22 cellular contexts compared by ENCODE assay signal in the genomic region with DNA sequence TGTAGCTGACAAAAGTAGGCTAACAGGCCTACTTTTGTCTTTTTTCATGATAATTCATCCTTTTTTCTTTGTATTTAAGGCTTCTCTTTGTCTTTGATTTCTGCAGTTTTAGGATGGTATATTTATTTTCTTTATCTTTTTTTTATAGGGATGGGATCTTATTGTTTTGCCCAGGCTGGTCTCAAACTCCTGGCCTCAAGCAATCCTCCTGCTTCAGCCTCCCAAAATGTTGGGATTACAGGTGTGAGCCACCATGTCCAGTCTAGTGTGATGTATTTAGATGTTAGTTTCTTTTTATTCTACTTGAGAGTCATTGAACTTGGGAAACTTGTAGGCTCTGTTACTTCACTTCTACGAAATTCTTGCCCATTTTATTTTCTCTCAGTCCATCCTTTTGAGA.
"Had no signal": no experiment of that assay in that cellular context is flagged by ENCODE, and none has a peak within 500 bp of the region (broad histone marks: within the 10 kb centered on the region; RNA-seq: fewer than 3 reads in every experiment).

No MANE protein-coding gene starts in this region.

- H3K9me3 ChIP-seq: SJSA1 had no signal

- H3K27ac ChIP-seq: KMS-11, SJSA1, SK-N-MC had no signal

- ATAC-seq: K562 had no signal

- H3K4me3 ChIP-seq: K562, SJSA1, SK-N-MC had no signal

- H3K27me3 Mint-ChIP-seq: IgD-negative memory B cell had no signal

- H3K4me1 ChIP-seq: SJSA1 had no signal

- H3K27ac Mint-ChIP-seq: IgD-negative memory B cell had no signal

- H3K4me3 Mint-ChIP-seq: IgD-negative memory B cell had no signal

- H3K36me3 ChIP-seq: SJSA1 had no signal

- H3K4me2 ChIP-seq: KMS-11 had no signal

- DNase-seq: Kasumi-1, MM.1S, NCI-H1092 treated with DMSO at 0.1 percent for 48 hours, NCI-H1436, NCI-H187, NCI-H2029, NCI-H2081 treated with DMSO at 0.1 percent for 48 hours, NCI-H2171, NCI-H226, NCI-H446, NCI-H510A, NCI-H524 treated with DMSO at 0.1 percent for 48 hours, NCI-H69, NCI-H774, Right ventricle myocardium superior, RPMI8226, SIG-M5 had no signal

- H3K27me3 ChIP-seq: SJSA1 had no signal

- H3K9ac ChIP-seq: KMS-11 had no signal
